1 cellular context compared by ENCODE assay signal in the genomic region with DNA sequence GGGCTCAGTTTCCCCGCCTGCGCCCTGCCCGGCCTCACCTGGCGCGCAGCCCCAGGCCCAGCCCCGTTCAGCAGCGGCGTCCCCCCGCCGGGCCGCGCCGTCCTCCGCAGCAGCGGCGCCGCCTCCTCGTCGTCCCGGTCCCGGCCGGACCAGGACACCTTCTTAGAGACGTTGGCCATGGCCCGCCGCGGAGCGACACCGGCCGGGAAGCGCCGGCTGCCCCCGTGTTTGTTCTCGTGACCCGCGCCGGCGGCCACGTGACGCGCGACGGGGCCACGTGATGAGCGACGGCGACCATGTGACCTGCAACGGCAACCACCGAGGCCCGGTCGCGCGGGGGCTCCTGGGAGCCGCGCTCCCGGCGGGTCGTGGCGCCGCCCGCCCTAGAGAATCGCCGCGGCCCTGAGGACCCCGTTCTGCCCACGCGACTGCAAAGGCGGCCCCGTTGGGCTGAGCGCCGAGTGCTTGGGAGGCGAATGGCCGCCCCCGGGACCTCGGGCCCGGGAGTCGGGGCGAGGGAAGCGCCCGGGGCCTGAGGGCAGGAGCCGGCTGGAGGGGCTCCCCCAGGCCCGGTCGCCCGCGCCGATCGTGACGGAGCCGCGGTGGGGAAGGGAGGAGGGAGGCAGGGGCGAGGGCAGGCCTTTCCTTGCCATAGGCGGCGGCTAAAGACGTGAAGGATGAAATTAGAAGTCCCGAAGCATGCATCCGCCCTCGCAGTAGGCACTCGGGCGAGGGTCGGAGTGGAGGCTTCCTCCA.
A peak's percentile ranks its signal among the peaks of the same experiment; 100 is the strongest.
TF ChIP-seq lines count a peak whose summit lies in the region.

Gene CLCN7 (minus strand): TSS at position 233 of the 756 bp plus-strand sequence. CDS start 54 bp downstream, at position 179.

TF ChIP-seq in HepG2, 621 proteins besides CTCF, POLR2A, EP300 and RAD21 (continued from another document and continues in another):
- TF ChIP-seq HIC2 (CRISPR knock-in tag; IDR thresholded peaks at IDR 0.05; ENCODE audit: low read depth): peak; percentile 37; the same call in 1 of the 2 replicates
- no peak; the same call in 1 of the 2 replicates for TF ChIP-seq JDP2 (CRISPR knock-in tag; IDR thresholded peaks at IDR 0.05; ENCODE audit: borderline replicate concordance)
- TF ChIP-seq NBN (conservative IDR thresholded peaks at IDR 0.05): no peak
- TF ChIP-seq ZNF761 (CRISPR knock-in tag; conservative IDR thresholded peaks at IDR 0.05): peak; percentile 75; the same call in 1 of the 2 replicates
- TF ChIP-seq, protein P1, sequence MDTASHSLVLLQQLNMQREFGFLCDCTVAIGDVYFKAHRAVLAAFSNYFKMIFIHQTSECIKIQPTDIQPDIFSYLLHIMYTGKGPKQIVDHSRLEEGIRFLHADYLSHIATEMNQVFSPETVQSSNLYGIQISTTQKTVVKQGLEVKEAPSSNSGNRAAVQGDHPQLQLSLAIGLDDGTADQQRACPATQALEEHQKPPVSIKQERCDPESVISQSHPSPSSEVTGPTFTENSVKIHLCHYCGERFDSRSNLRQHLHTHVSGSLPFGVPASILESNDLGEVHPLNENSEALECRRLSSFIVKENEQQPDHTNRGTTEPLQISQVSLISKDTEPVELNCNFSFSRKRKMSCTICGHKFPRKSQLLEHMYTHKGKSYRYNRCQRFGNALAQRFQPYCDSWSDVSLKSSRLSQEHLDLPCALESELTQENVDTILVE (CRISPR knock-in tag; IDR thresholded peaks at IDR 0.05): peak; percentile 89; the same call in 1 of the 2 replicates
- TF ChIP-seq TRIM24 (CRISPR knock-in tag; IDR thresholded peaks at IDR 0.05): no peak
- TF ChIP-seq, protein P2, sequence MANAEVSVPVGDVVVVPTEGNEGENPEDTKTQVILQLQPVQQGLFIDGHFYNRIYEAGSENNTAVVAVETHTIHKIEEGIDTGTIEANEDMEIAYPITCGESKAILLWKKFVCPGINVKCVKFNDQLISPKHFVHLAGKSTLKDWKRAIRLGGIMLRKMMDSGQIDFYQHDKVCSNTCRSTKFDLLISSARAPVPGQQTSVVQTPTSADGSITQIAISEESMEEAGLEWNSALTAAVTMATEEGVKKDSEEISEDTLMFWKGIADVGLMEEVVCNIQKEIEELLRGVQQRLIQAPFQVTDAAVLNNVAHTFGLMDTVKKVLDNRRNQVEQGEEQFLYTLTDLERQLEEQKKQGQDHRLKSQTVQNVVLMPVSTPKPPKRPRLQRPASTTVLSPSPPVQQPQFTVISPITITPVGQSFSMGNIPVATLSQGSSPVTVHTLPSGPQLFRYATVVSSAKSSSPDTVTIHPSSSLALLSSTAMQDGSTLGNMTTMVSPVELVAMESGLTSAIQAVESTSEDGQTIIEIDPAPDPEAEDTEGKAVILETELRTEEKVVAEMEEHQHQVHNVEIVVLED (CRISPR knock-in tag; IDR thresholded peaks at IDR 0.05; ENCODE audit: borderline replicate concordance): peak; percentile 94
- TF ChIP-seq AHDC1 (CRISPR knock-in tag; IDR thresholded peaks at IDR 0.05; ENCODE audit: borderline replicate concordance): no peak; the same call in 1 of the 2 replicates
- TF ChIP-seq BRD4 (CRISPR knock-in tag; IDR thresholded peaks at IDR 0.05): peak; percentile 71; the same call in 1 of the 2 replicates
- TF ChIP-seq ZNF615 (CRISPR knock-in tag; IDR thresholded peaks at IDR 0.05; ENCODE audit: borderline replicate concordance): no peak
- peak; percentile 98 for TF ChIP-seq ZNF749 (CRISPR knock-in tag; IDR thresholded peaks at IDR 0.05; ENCODE audit: borderline replicate concordance)
- TF ChIP-seq SNAPC2 (CRISPR knock-in tag; IDR thresholded peaks at IDR 0.05): peak; percentile 54; the same call in 1 of the 2 replicates
- TF ChIP-seq, protein P3, sequence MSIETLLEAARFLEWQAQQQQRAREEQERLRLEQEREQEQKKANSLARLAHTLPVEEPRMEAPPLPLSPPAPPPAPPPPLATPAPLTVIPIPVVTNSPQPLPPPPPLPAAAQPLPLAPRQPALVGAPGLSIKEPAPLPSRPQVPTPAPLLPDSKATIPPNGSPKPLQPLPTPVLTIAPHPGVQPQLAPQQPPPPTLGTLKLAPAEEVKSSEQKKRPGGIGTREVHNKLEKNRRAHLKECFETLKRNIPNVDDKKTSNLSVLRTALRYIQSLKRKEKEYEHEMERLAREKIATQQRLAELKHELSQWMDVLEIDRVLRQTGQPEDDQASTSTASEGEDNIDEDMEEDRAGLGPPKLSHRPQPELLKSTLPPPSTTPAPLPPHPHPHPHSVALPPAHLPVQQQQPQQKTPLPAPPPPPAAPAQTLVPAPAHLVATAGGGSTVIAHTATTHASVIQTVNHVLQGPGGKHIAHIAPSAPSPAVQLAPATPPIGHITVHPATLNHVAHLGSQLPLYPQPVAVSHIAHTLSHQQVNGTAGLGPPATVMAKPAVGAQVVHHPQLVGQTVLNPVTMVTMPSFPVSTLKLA (IDR thresholded peaks at IDR 0.05): peak; percentile 100
- no peak for TF ChIP-seq RARG (CRISPR knock-in tag; IDR thresholded peaks at IDR 0.05; ENCODE audit: low read depth)
- no peak; the same call in 1 of the 2 replicates for TF ChIP-seq ZBTB42 (CRISPR knock-in tag; IDR thresholded peaks at IDR 0.05)
- TF ChIP-seq, protein P4, sequence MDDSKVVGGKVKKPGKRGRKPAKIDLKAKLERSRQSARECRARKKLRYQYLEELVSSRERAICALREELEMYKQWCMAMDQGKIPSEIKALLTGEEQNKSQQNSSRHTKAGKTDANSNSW (CRISPR knock-in tag; IDR thresholded peaks at IDR 0.05; ENCODE audit: borderline replicate concordance): peak; percentile 93; the same call in 1 of the 2 replicates
- TF ChIP-seq NFYB (CRISPR knock-in tag; IDR thresholded peaks at IDR 0.05): peak; percentile 30; the same call in 1 of the 2 replicates
- TF ChIP-seq, protein P5, sequence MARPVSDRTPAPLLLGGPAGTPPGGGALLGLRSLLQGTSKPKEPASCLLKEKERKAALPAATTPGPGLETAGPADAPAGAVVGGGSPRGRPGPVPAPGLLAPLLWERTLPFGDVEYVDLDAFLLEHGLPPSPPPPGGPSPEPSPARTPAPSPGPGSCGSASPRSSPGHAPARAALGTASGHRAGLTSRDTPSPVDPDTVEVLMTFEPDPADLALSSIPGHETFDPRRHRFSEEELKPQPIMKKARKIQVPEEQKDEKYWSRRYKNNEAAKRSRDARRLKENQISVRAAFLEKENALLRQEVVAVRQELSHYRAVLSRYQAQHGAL (CRISPR knock-in tag; IDR thresholded peaks at IDR 0.05; ENCODE audit: not compliant biosample characterization): peak; percentile 76
- no peak for TF ChIP-seq ZKSCAN5 (CRISPR knock-in tag; IDR thresholded peaks at IDR 0.05)
- 0 out of 2 replicates have a peak, but pooled peaks have one; percentile 88 for TF ChIP-seq PREB (CRISPR knock-in tag; IDR thresholded peaks at IDR 0.05)
- no peak for TF ChIP-seq IKZF1 (IDR thresholded peaks at IDR 0.05)
- peak; percentile 77 for TF ChIP-seq JUN (CRISPR knock-in tag; IDR thresholded peaks at IDR 0.05)
- TF ChIP-seq ZNF501 (CRISPR knock-in tag; IDR thresholded peaks at IDR 0.05): peak; percentile 47; the same call in 1 of the 2 replicates
- no peak for TF ChIP-seq SKIL (CRISPR knock-in tag; IDR thresholded peaks at IDR 0.05; ENCODE audit: borderline replicate concordance)
- TF ChIP-seq, protein P6, sequence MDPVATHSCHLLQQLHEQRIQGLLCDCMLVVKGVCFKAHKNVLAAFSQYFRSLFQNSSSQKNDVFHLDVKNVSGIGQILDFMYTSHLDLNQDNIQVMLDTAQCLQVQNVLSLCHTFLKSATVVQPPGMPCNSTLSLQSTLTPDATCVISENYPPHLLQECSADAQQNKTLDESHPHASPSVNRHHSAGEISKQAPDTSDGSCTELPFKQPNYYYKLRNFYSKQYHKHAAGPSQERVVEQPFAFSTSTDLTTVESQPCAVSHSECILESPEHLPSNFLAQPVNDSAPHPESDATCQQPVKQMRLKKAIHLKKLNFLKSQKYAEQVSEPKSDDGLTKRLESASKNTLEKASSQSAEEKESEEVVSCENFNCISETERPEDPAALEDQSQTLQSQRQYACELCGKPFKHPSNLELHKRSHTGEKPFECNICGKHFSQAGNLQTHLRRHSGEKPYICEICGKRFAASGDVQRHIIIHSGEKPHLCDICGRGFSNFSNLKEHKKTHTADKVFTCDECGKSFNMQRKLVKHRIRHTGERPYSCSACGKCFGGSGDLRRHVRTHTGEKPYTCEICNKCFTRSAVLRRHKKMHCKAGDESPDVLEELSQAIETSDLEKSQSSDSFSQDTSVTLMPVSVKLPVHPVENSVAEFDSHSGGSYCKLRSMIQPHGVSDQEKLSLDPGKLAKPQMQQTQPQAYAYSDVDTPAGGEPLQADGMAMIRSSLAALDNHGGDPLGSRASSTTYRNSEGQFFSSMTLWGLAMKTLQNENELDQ (CRISPR knock-in tag; IDR thresholded peaks at IDR 0.05; ENCODE audit: borderline replicate concordance): no peak
- TF ChIP-seq IRX3 (CRISPR knock-in tag; IDR thresholded peaks at IDR 0.05; ENCODE audit: borderline replicate concordance, low read depth): no peak
- peak; percentile 98; the same call in 1 of the 2 replicates for TF ChIP-seq ZFP82 (CRISPR knock-in tag; IDR thresholded peaks at IDR 0.05; ENCODE audit: borderline replicate concordance)
- TF ChIP-seq ZNF282 (IDR thresholded peaks at IDR 0.05; ENCODE audit: partially characterized antibody): no peak
- TF ChIP-seq, protein P7, sequence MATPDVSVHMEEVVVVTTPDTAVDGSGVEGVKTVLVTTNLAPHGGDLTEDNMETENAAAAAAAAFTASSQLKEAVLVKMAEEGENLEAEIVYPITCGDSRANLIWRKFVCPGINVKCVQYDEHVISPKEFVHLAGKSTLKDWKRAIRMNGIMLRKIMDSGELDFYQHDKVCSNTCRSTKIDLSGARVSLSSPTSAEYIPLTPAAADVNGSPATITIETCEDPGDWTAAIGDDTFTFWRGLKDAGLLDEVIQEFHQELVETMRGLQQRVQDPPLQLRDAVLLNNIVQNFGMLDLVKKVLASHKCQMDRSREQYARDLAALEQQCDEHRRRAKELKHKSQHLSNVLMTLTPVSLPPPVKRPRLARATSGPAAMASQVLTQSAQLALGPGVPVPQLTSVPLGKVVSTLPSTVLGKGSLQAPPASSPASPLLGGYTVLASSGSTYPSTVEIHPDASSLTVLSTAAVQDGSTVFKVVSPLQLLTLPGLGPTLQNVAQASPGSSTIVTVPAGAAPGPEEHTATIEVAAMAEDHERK (CRISPR knock-in tag; IDR thresholded peaks at IDR 0.05; ENCODE audit: low read depth): peak; percentile 78
- TF ChIP-seq ZNF326 (CRISPR knock-in tag; IDR thresholded peaks at IDR 0.05; ENCODE audit: borderline replicate concordance): no peak
